In genomic region chr1:151790940-151791651, GRCh38 we compare ENCODE assay signal across 8 cellular contexts.
A peak's percentile ranks its signal among the peaks of the same experiment; 100 is the strongest.
DNase-seq lines count a peak whose midpoint lies in the region; ATAC-seq and TF ChIP-seq lines count a peak whose summit lies in the region.

No MANE protein-coding gene starts in this region.

- H3K27ac Mint-ChIP-seq in stimulated activated memory B cell treated with anti-CD40 and anti-IgM and Interleukin-4, amounts not matched to agents 10 μg/mL and 1 μg/mL and 100 μg/mL, for 72 hours: peak overlapping the region; percentile 86

- ATAC-seq in GM18502 (IDR thresholded peaks at IDR 0.05; ENCODE audit: poor library complexity, unreplicated experiment) (peak; percentile 8), HG03439 (IDR thresholded peaks at IDR 0.05; ENCODE audit: unreplicated experiment) (no peak), GM18861 (IDR thresholded peaks at IDR 0.05; ENCODE audit: unreplicated experiment) (no peak)
- ATAC-seq in stimulated activated memory B cell treated with anti-CD40 and anti-IgM and Interleukin-4, amounts not matched to agents 10 μg/mL and 1 μg/mL and 100 μg/mL, for 72 hours: peak; percentile 5

- no peak for TF ChIP-seq CTCF in 22Rv1 (IDR thresholded peaks at IDR 0.05)

- H3K4me3 Mint-ChIP-seq in stimulated activated memory B cell treated with anti-CD40 and anti-IgM and Interleukin-4, amounts not matched to agents 10 μg/mL and 1 μg/mL and 100 μg/mL, for 72 hours: peak overlapping the region; percentile 94

- peaks cover 4% of the 10 kb centered on the region for H3K4me1 ChIP-seq in adipocyte (ENCODE audit: control insufficient read depth, insufficient read depth, low read length)

- no peaks in the 10 kb centered on the region for H3K36me3 ChIP-seq in adipocyte (ENCODE audit: control insufficient read depth, insufficient read depth, low read length, severe bottlenecking)

- H3K4me1 Mint-ChIP-seq in stimulated activated memory B cell treated with anti-CD40 and anti-IgM and Interleukin-4, amounts not matched to agents 10 μg/mL and 1 μg/mL and 100 μg/mL, for 72 hours: peaks cover 18% of the 10 kb centered on the region

- no peaks in the 10 kb centered on the region for H3K9me3 ChIP-seq in adipocyte (ENCODE audit: control insufficient read depth, low read length)

- H3K27me3 ChIP-seq in adipocyte (replicated peaks; ENCODE audit: control insufficient read depth, insufficient read depth, low read length): peaks cover 2% of the 10 kb centered on the region

- peak overlapping the region; percentile 79 for H3K9ac ChIP-seq in adipocyte (ENCODE audit: low read length)

- H3K4me3 ChIP-seq in adipocyte (ENCODE audit: low read length): peak overlapping the region; percentile 91

- H3K36me3 Mint-ChIP-seq in stimulated activated memory B cell treated with anti-CD40 and anti-IgM and Interleukin-4, amounts not matched to agents 10 μg/mL and 1 μg/mL and 100 μg/mL, for 72 hours: no peaks in the 10 kb centered on the region

- H3K27me3 Mint-ChIP-seq in stimulated activated memory B cell treated with anti-CD40 and anti-IgM and Interleukin-4, amounts not matched to agents 10 μg/mL and 1 μg/mL and 100 μg/mL, for 72 hours: no peaks in the 10 kb centered on the region

- no peaks in the 10 kb centered on the region for H3K9me3 Mint-ChIP-seq in stimulated activated memory B cell treated with anti-CD40 and anti-IgM and Interleukin-4, amounts not matched to agents 10 μg/mL and 1 μg/mL and 100 μg/mL, for 72 hours

- DNase-seq in NCI-H146 treated with DMSO at 0.1 percent for 48 hours (lab: John Stamatoyannopoulos, UW; ENCODE audit: unreplicated experiment) (peak; percentile 10), adipocyte (ENCODE audit: low read depth) (peak; percentile 35), iPS-NIHi11 (ENCODE audit: low spot score) (peak; percentile 34)

- peak overlapping the region; percentile 80 for H3K27ac ChIP-seq in 22Rv1

Comparison
In these comparisons a context has a peak if more than half of its experiments do, and no peak if none do; other contexts are left out.
1. ATAC-seq: peak in GM18502 (single experiment) and stimulated activated memory B cell treated with anti-CD40 and anti-IgM and Interleukin-4, amounts not matched to agents 10 μg/mL and 1 μg/mL and 100 μg/mL, for 72 hours (single experiment); none in HG03439 (single experiment) and GM18861 (single experiment).
2. Peak in every context shown above with its lines, with median percentiles within 50 percentile points of each other: DNase-seq.